ENCODE assay signal across 1 cellular context in the genomic region with DNA sequence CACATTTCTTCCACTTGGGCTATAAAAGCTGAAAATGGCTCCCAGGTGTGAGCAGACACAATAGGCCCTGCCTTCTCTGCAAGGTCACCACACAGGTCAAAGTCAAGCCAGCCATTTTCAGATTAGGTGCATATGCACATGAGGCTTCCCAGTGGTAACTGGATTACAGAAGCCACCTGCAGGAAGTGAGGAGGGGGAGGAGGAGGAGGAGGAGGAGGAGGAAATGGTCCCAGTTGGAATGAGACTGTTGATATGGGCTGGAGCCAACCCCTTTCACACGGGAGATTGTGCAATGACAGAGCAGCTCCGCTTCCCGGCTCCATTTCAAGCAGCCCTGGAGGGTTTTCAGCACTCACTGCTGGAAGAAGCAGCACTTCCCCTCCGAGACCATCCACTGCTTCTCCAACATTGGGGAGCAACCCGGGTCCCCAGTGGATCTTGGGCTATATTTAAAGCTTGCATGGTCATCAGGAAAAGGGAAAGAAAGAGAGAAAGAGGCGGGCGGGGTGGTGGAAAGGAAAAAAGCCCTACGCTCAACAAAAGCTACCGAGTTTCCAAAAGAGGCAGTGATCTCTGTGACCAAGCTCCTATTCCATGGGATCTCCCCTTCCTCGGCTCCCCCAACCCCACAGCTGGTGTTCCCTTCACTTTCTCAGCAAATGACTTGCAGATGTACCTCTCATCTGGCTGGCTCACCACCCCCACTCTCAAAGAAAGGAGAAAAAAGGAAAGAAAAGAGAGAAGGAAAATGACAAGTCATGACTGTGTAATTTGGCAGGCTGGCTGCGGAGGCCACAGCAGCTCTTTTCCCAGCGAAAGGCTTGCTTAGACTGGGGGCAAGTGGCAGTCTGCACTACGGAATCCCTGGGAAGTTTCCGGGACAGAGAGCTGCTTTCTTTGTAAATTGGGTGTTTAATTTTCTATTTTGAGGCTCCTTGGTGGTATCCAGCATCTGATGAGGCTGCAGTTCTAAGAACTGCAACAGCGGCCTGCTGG.
TF ChIP-seq lines count a peak whose summit lies in the region.

No MANE protein-coding gene starts in this region.

TF ChIP-seq in HepG2, 621 proteins besides CTCF, POLR2A, EP300 and RAD21 (continued from another document and continues in another):
- TF ChIP-seq, protein P1, sequence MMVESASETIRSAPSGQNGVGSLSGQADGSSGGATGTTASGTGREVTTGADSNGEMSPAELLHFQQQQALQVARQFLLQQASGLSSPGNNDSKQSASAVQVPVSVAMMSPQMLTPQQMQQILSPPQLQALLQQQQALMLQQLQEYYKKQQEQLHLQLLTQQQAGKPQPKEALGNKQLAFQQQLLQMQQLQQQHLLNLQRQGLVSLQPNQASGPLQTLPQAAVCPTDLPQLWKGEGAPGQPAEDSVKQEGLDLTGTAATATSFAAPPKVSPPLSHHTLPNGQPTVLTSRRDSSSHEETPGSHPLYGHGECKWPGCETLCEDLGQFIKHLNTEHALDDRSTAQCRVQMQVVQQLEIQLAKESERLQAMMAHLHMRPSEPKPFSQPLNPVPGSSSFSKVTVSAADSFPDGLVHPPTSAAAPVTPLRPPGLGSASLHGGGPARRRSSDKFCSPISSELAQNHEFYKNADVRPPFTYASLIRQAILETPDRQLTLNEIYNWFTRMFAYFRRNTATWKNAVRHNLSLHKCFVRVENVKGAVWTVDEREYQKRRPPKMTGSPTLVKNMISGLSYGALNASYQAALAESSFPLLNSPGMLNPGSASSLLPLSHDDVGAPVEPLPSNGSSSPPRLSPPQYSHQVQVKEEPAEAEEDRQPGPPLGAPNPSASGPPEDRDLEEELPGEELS (CRISPR knock-in tag; IDR thresholded peaks at IDR 0.05), result peak; percentile 62
- no peak for TF ChIP-seq ZNF234 (CRISPR knock-in tag; conservative IDR thresholded peaks at IDR 0.05)
- peak; percentile 50; the same call in 1 of the 2 replicates for TF ChIP-seq ZNF292 (CRISPR knock-in tag; IDR thresholded peaks at IDR 0.05; ENCODE audit: borderline replicate concordance, low read depth)
- TF ChIP-seq TBX3 (IDR thresholded peaks at IDR 0.05; ENCODE audit: borderline replicate concordance), result no peak
- no peak for TF ChIP-seq RBM22 (optimal IDR thresholded peaks at IDR 0.05; ENCODE audit: low read length)
- no peak for TF ChIP-seq FOXP1 (IDR thresholded peaks at IDR 0.05)
- no peak for TF ChIP-seq FOXP1 (CRISPR knock-in tag; IDR thresholded peaks at IDR 0.05)
- TF ChIP-seq CEBPG (CRISPR knock-in tag; IDR thresholded peaks at IDR 0.05), result peak; percentile 96
- TF ChIP-seq, protein P2, sequence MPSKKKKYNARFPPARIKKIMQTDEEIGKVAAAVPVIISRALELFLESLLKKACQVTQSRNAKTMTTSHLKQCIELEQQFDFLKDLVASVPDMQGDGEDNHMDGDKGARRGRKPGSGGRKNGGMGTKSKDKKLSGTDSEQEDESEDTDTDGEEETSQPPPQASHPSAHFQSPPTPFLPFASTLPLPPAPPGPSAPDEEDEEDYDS (CRISPR knock-in tag; IDR thresholded peaks at IDR 0.05), result no peak
- TF ChIP-seq TCF12 (IDR thresholded peaks at IDR 0.05), result no peak
- TF ChIP-seq TCF12 (CRISPR knock-in tag; IDR thresholded peaks at IDR 0.05), result no peak
- no peak for TF ChIP-seq ZNF296 (CRISPR knock-in tag; conservative IDR thresholded peaks at IDR 0.05)
- TF ChIP-seq HES4 (CRISPR knock-in tag; IDR thresholded peaks at IDR 0.05; ENCODE audit: borderline replicate concordance), result no peak
- TF ChIP-seq ZNF333 (CRISPR knock-in tag; IDR thresholded peaks at IDR 0.05; ENCODE audit: borderline replicate concordance), result no peak
- TF ChIP-seq TBX2 (CRISPR knock-in tag; IDR thresholded peaks at IDR 0.05; ENCODE audit: borderline replicate concordance), result peak; percentile 76
- no peak for TF ChIP-seq RXRB (CRISPR knock-in tag; IDR thresholded peaks at IDR 0.05; ENCODE audit: borderline replicate concordance)
- TF ChIP-seq ZBTB20 (CRISPR knock-in tag; IDR thresholded peaks at IDR 0.05; ENCODE audit: borderline replicate concordance, low read depth), result no peak
- no peak for TF ChIP-seq RFX5 (IDR thresholded peaks at IDR 0.05; ENCODE audit: low read depth, low read length)
- peak; percentile 62 for TF ChIP-seq SAP130 (CRISPR knock-in tag; IDR thresholded peaks at IDR 0.05; ENCODE audit: low read depth)
- TF ChIP-seq, protein P3, sequence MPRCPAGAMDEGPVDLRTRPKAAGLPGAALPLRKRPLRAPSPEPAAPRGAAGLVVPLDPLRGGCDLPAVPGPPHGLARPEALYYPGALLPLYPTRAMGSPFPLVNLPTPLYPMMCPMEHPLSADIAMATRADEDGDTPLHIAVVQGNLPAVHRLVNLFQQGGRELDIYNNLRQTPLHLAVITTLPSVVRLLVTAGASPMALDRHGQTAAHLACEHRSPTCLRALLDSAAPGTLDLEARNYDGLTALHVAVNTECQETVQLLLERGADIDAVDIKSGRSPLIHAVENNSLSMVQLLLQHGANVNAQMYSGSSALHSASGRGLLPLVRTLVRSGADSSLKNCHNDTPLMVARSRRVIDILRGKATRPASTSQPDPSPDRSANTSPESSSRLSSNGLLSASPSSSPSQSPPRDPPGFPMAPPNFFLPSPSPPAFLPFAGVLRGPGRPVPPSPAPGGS (CRISPR knock-in tag; IDR thresholded peaks at IDR 0.05), result no peak
- peak; percentile 97 for TF ChIP-seq CEBPB (IDR thresholded peaks at IDR 0.05; ENCODE audit: borderline replicate concordance, low read depth, low read length)
- TF ChIP-seq, protein P4, sequence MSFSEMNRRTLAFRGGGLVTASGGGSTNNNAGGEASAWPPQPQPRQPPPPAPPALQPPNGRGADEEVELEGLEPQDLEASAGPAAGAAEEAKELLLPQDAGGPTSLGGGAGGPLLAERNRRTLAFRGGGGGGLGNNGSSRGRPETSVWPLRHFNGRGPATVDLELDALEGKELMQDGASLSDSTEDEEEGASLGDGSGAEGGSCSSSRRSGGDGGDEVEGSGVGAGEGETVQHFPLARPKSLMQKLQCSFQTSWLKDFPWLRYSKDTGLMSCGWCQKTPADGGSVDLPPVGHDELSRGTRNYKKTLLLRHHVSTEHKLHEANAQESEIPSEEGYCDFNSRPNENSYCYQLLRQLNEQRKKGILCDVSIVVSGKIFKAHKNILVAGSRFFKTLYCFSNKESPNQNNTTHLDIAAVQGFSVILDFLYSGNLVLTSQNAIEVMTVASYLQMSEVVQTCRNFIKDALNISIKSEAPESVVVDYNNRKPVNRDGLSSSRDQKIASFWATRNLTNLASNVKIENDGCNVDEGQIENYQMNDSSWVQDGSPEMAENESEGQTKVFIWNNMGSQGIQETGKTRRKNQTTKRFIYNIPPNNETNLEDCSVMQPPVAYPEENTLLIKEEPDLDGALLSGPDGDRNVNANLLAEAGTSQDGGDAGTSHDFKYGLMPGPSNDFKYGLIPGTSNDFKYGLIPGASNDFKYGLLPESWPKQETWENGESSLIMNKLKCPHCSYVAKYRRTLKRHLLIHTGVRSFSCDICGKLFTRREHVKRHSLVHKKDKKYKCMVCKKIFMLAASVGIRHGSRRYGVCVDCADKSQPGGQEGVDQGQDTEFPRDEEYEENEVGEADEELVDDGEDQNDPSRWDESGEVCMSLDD (CRISPR knock-in tag; IDR thresholded peaks at IDR 0.05; ENCODE audit: borderline replicate concordance), result no peak
- TF ChIP-seq, protein P5, sequence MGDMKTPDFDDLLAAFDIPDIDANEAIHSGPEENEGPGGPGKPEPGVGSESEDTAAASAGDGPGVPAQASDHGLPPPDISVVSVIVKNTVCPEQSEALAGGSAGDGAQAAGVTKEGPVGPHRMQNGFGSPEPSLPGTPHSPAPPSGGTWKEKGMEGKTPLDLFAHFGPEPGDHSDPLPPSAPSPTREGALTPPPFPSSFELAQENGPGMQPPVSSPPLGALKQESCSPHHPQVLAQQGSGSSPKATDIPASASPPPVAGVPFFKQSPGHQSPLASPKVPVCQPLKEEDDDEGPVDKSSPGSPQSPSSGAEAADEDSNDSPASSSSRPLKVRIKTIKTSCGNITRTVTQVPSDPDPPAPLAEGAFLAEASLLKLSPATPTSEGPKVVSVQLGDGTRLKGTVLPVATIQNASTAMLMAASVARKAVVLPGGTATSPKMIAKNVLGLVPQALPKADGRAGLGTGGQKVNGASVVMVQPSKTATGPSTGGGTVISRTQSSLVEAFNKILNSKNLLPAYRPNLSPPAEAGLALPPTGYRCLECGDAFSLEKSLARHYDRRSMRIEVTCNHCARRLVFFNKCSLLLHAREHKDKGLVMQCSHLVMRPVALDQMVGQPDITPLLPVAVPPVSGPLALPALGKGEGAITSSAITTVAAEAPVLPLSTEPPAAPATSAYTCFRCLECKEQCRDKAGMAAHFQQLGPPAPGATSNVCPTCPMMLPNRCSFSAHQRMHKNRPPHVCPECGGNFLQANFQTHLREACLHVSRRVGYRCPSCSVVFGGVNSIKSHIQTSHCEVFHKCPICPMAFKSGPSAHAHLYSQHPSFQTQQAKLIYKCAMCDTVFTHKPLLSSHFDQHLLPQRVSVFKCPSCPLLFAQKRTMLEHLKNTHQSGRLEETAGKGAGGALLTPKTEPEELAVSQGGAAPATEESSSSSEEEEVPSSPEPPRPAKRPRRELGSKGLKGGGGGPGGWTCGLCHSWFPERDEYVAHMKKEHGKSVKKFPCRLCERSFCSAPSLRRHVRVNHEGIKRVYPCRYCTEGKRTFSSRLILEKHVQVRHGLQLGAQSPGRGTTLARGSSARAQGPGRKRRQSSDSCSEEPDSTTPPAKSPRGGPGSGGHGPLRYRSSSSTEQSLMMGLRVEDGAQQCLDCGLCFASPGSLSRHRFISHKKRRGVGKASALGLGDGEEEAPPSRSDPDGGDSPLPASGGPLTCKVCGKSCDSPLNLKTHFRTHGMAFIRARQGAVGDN (CRISPR knock-in tag; IDR thresholded peaks at IDR 0.05), result peak; percentile 37
- TF ChIP-seq, protein P6, sequence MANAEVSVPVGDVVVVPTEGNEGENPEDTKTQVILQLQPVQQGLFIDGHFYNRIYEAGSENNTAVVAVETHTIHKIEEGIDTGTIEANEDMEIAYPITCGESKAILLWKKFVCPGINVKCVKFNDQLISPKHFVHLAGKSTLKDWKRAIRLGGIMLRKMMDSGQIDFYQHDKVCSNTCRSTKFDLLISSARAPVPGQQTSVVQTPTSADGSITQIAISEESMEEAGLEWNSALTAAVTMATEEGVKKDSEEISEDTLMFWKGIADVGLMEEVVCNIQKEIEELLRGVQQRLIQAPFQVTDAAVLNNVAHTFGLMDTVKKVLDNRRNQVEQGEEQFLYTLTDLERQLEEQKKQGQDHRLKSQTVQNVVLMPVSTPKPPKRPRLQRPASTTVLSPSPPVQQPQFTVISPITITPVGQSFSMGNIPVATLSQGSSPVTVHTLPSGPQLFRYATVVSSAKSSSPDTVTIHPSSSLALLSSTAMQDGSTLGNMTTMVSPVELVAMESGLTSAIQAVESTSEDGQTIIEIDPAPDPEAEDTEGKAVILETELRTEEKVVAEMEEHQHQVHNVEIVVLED (CRISPR knock-in tag; IDR thresholded peaks at IDR 0.05; ENCODE audit: borderline replicate concordance), result no peak
- no peak for TF ChIP-seq ZNF780A (CRISPR knock-in tag; IDR thresholded peaks at IDR 0.05)
- TF ChIP-seq DNMT1 (CRISPR knock-in tag; IDR thresholded peaks at IDR 0.05), result no peak
- no peak for TF ChIP-seq ZNF550 (CRISPR knock-in tag; IDR thresholded peaks at IDR 0.05; ENCODE audit: borderline replicate concordance)
- no peak for TF ChIP-seq MIXL1 (CRISPR knock-in tag; IDR thresholded peaks at IDR 0.05)
- TF ChIP-seq, protein P7, sequence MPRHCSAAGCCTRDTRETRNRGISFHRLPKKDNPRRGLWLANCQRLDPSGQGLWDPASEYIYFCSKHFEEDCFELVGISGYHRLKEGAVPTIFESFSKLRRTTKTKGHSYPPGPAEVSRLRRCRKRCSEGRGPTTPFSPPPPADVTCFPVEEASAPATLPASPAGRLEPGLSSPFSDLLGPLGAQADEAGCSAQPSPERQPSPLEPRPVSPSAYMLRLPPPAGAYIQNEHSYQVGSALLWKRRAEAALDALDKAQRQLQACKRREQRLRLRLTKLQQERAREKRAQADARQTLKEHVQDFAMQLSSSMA (CRISPR knock-in tag; IDR thresholded peaks at IDR 0.05), result no peak
- no peak for TF ChIP-seq BHLHE40 (IDR thresholded peaks at IDR 0.05; ENCODE audit: low read length)
- no peak for TF ChIP-seq HNRNPLL (IDR thresholded peaks at IDR 0.05; ENCODE audit: low read depth, low read length, poor library complexity, severe bottlenecking)
- no peak for TF ChIP-seq ZNF367 (CRISPR knock-in tag; IDR thresholded peaks at IDR 0.05; ENCODE audit: borderline replicate concordance)
- peak; percentile 36; the same call in 1 of the 2 replicates for TF ChIP-seq HDAC2 (CRISPR knock-in tag; IDR thresholded peaks at IDR 0.05)
- TF ChIP-seq HMGA1 (CRISPR knock-in tag; conservative IDR thresholded peaks at IDR 0.05), result no peak
- 0 out of 2 replicates have a peak, but pooled peaks have one; percentile 34 for TF ChIP-seq NR2C2 (CRISPR knock-in tag; IDR thresholded peaks at IDR 0.05; ENCODE audit: borderline replicate concordance)
- TF ChIP-seq, protein P8, sequence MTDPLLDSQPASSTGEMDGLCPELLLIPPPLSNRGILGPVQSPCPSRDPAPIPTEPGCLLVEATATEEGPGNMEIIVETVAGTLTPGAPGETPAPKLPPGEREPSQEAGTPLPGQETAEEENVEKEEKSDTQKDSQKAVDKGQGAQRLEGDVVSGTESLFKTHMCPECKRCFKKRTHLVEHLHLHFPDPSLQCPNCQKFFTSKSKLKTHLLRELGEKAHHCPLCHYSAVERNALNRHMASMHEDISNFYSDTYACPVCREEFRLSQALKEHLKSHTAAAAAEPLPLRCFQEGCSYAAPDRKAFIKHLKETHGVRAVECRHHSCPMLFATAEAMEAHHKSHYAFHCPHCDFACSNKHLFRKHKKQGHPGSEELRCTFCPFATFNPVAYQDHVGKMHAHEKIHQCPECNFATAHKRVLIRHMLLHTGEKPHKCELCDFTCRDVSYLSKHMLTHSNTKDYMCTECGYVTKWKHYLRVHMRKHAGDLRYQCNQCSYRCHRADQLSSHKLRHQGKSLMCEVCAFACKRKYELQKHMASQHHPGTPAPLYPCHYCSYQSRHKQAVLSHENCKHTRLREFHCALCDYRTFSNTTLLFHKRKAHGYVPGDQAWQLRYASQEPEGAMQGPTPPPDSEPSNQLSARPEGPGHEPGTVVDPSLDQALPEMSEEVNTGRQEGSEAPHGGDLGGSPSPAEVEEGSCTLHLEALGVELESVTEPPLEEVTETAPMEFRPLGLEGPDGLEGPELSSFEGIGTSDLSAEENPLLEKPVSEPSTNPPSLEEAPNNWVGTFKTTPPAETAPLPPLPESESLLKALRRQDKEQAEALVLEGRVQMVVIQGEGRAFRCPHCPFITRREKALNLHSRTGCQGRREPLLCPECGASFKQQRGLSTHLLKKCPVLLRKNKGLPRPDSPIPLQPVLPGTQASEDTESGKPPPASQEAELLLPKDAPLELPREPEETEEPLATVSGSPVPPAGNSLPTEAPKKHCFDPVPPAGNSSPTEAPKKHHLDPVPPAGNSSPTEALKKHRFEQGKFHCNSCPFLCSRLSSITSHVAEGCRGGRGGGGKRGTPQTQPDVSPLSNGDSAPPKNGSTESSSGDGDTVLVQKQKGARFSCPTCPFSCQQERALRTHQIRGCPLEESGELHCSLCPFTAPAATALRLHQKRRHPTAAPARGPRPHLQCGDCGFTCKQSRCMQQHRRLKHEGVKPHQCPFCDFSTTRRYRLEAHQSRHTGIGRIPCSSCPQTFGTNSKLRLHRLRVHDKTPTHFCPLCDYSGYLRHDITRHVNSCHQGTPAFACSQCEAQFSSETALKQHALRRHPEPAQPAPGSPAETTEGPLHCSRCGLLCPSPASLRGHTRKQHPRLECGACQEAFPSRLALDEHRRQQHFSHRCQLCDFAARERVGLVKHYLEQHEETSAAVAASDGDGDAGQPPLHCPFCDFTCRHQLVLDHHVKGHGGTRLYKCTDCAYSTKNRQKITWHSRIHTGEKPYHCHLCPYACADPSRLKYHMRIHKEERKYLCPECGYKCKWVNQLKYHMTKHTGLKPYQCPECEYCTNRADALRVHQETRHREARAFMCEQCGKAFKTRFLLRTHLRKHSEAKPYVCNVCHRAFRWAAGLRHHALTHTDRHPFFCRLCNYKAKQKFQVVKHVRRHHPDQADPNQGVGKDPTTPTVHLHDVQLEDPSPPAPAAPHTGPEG (CRISPR knock-in tag; IDR thresholded peaks at IDR 0.05), result no peak
- no peak for TF ChIP-seq KLF11 (CRISPR knock-in tag; IDR thresholded peaks at IDR 0.05)
- no peak for TF ChIP-seq ZFP41 (CRISPR knock-in tag; IDR thresholded peaks at IDR 0.05; ENCODE audit: borderline replicate concordance)
- TF ChIP-seq KAT7 (CRISPR knock-in tag; IDR thresholded peaks at IDR 0.05; ENCODE audit: borderline replicate concordance), result no peak
- no peak for TF ChIP-seq AHR (CRISPR knock-in tag; IDR thresholded peaks at IDR 0.05)
